Comparison of ENCODE assay signal across 1 cellular context in the genomic region with DNA sequence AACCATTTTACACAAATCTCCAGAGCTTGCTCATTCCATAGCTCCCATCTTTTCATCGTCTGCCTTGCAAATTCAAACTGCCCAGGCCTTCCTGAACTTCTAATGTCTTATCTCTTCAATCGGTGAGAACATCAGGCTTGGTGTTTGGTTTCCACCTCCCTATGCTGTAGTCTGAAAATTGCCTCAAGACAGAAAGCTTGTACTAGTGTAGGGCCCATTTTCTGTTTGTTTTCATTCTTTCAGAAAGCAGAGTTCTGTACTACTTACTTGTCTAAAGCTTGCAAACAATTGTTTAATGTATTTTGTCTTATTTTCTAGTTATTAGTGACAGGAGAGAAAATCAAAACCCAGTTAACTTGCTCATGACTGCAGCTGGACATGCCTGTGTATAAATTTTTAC.
A peak's percentile ranks its signal among the peaks of the same experiment; 100 is the strongest.
TF ChIP-seq lines count a peak whose summit lies in the region.

No MANE protein-coding gene starts in this region.

TF ChIP-seq in HEK293, 187 proteins besides CTCF, POLR2A, EP300 and RAD21 (continued from another document and continues in another):
- TF ChIP-seq ZNF394 (tag by site-specific recombination; IDR thresholded peaks at IDR 0.05; ENCODE audit: borderline replicate concordance) (no peak), ZNF341 (tag by site-specific recombination; IDR thresholded peaks at IDR 0.05; ENCODE audit: low read depth) (peak; percentile 22; the same call in 1 of the 2 replicates), ZFP37 (tag by site-specific recombination; IDR thresholded peaks at IDR 0.05) (no peak), ZNF19 (tag by site-specific recombination; IDR thresholded peaks at IDR 0.05; ENCODE audit: low read depth) (no peak), SCRT2 (tag by site-specific recombination; IDR thresholded peaks at IDR 0.05) (no peak), KLF16 (tag by site-specific recombination; IDR thresholded peaks at IDR 0.05) (no peak), WT1 (tag by site-specific recombination; IDR thresholded peaks at IDR 0.05) (no peak), ZNF202 (tag by site-specific recombination; IDR thresholded peaks at IDR 0.05; ENCODE audit: borderline replicate concordance) (no peak), ZNF624 (tag by site-specific recombination; IDR thresholded peaks at IDR 0.05) (no peak), ZNF768 (tag by site-specific recombination; IDR thresholded peaks at IDR 0.05) (no peak), ZIC2 (tag by site-specific recombination; IDR thresholded peaks at IDR 0.05) (no peak), ZNF544 (tag by site-specific recombination; IDR thresholded peaks at IDR 0.05) (no peak), ZNF416 (tag by site-specific recombination; IDR thresholded peaks at IDR 0.05) (no peak), REPIN1 (tag by site-specific recombination; IDR thresholded peaks at IDR 0.05; ENCODE audit: low read depth) (no peak), ZNF16 (tag by site-specific recombination; IDR thresholded peaks at IDR 0.05; ENCODE audit: low read depth) (0 out of 2 replicates have a peak, but pooled peaks have one; percentile 27), ZNF302 (tag by site-specific recombination; IDR thresholded peaks at IDR 0.05; ENCODE audit: low read depth) (no peak), ZNF10 (tag by site-specific recombination; IDR thresholded peaks at IDR 0.05) (no peak), KLF1 (tag by site-specific recombination; IDR thresholded peaks at IDR 0.05) (no peak), ZNF76 (tag by site-specific recombination; IDR thresholded peaks at IDR 0.05; ENCODE audit: borderline replicate concordance, low read depth) (no peak), ZNF146 (tag by site-specific recombination; IDR thresholded peaks at IDR 0.05) (no peak), ZNF501 (tag by site-specific recombination; IDR thresholded peaks at IDR 0.05) (no peak), ZNF585B (tag by site-specific recombination; IDR thresholded peaks at IDR 0.05) (no peak), ZEB2 (tag by site-specific recombination; IDR thresholded peaks at IDR 0.05) (0 out of 2 replicates have a peak, but pooled peaks have one; percentile 15), GFI1B (tag by site-specific recombination; IDR thresholded peaks at IDR 0.05) (no peak), ZNF2 (tag by site-specific recombination; IDR thresholded peaks at IDR 0.05) (no peak), ZNF610 (tag by site-specific recombination; IDR thresholded peaks at IDR 0.05; ENCODE audit: borderline replicate concordance) (no peak), ZNF600 (tag by site-specific recombination; IDR thresholded peaks at IDR 0.05) (no peak), HOXD13 (CRISPR knock-in tag; IDR thresholded peaks at IDR 0.05; ENCODE audit: borderline replicate concordance) (no peak), ZFP3 (tag by site-specific recombination; IDR thresholded peaks at IDR 0.05; ENCODE audit: low read depth) (no peak), ZNF37A (tag by site-specific recombination; IDR thresholded peaks at IDR 0.05) (no peak), ZNF626 (tag by site-specific recombination; IDR thresholded peaks at IDR 0.05) (no peak), EGR2 (tag by site-specific recombination; IDR thresholded peaks at IDR 0.05; ENCODE audit: low read depth) (no peak), ZNF391 (tag by site-specific recombination; IDR thresholded peaks at IDR 0.05; ENCODE audit: borderline replicate concordance, low read depth) (no peak), ZNF24 (tag by site-specific recombination; IDR thresholded peaks at IDR 0.05) (no peak), ZFHX2 (tag by site-specific recombination; conservative IDR thresholded peaks at IDR 0.05) (no peak)
- TF ChIP-seq, protein P1, sequence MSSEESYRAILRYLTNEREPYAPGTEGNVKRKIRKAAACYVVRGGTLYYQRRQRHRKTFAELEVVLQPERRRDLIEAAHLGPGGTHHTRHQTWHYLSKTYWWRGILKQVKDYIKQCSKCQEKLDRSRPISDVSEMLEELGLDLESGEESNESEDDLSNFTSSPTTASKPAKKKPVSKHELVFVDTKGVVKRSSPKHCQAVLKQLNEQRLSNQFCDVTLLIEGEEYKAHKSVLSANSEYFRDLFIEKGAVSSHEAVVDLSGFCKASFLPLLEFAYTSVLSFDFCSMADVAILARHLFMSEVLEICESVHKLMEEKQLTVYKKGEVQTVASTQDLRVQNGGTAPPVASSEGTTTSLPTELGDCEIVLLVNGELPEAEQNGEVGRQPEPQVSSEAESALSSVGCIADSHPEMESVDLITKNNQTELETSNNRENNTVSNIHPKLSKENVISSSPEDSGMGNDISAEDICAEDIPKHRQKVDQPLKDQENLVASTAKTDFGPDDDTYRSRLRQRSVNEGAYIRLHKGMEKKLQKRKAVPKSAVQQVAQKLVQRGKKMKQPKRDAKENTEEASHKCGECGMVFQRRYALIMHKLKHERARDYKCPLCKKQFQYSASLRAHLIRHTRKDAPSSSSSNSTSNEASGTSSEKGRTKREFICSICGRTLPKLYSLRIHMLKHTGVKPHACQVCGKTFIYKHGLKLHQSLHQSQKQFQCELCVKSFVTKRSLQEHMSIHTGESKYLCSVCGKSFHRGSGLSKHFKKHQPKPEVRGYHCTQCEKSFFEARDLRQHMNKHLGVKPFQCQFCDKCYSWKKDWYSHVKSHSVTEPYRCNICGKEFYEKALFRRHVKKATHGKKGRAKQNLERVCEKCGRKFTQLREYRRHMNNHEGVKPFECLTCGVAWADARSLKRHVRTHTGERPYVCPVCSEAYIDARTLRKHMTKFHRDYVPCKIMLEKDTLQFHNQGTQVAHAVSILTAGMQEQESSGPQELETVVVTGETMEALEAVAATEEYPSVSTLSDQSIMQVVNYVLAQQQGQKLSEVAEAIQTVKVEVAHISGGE (tag by site-specific recombination; conservative IDR thresholded peaks at IDR 0.05; ENCODE audit: low read depth) = no peak
- TF ChIP-seq, protein P2, sequence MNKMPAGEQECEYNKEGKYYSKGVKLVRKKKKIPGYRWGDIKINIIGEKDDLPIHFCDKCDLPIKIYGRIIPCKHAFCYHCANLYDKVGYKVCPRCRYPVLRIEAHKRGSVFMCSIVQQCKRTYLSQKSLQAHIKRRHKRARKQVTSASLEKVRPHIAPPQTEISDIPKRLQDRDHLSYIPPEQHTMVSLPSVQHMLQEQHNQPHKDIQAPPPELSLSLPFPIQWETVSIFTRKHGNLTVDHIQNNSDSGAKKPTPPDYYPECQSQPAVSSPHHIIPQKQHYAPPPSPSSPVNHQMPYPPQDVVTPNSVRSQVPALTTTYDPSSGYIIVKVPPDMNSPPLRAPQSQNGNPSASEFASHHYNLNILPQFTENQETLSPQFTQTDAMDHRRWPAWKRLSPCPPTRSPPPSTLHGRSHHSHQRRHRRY (tag by site-specific recombination; IDR thresholded peaks at IDR 0.05) = no peak
- TF ChIP-seq, protein P3, sequence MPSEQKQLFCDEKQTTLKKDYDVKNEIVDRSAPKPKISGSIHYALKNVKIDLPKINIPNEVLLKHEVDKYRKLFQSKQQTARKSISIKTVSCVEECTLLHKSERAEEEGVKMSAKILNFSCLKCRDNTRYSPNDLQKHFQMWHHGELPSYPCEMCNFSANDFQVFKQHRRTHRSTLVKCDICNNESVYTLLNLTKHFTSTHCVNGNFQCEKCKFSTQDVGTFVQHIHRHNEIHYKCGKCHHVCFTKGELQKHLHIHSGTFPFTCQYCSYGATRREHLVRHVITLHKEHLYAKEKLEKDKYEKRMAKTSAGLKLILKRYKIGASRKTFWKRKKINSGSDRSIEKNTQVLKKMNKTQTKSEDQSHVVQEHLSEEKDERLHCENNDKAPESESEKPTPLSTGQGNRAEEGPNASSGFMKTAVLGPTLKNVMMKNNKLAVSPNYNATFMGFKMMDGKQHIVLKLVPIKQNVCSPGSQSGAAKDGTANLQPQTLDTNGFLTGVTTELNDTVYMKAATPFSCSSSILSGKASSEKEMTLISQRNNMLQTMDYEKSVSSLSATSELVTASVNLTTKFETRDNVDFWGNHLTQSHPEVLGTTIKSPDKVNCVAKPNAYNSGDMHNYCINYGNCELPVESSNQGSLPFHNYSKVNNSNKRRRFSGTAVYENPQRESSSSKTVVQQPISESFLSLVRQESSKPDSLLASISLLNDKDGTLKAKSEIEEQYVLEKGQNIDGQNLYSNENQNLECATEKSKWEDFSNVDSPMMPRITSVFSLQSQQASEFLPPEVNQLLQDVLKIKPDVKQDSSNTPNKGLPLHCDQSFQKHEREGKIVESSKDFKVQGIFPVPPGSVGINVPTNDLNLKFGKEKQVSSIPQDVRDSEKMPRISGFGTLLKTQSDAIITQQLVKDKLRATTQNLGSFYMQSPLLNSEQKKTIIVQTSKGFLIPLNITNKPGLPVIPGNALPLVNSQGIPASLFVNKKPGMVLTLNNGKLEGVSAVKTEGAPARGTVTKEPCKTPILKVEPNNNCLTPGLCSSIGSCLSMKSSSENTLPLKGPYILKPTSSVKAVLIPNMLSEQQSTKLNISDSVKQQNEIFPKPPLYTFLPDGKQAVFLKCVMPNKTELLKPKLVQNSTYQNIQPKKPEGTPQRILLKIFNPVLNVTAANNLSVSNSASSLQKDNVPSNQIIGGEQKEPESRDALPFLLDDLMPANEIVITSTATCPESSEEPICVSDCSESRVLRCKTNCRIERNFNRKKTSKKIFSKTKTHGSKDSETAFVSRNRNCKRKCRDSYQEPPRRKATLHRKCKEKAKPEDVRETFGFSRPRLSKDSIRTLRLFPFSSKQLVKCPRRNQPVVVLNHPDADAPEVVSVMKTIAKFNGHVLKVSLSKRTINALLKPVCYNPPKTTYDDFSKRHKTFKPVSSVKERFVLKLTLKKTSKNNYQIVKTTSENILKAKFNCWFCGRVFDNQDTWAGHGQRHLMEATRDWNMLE (tag by site-specific recombination; conservative IDR thresholded peaks at IDR 0.05; ENCODE audit: low read depth) = no peak
- TF ChIP-seq, protein P4, sequence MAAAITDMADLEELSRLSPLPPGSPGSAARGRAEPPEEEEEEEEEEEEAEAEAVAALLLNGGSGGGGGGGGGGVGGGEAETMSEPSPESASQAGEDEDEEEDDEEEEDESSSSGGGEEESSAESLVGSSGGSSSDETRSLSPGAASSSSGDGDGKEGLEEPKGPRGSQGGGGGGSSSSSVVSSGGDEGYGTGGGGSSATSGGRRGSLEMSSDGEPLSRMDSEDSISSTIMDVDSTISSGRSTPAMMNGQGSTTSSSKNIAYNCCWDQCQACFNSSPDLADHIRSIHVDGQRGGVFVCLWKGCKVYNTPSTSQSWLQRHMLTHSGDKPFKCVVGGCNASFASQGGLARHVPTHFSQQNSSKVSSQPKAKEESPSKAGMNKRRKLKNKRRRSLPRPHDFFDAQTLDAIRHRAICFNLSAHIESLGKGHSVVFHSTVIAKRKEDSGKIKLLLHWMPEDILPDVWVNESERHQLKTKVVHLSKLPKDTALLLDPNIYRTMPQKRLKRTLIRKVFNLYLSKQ (tag by site-specific recombination; IDR thresholded peaks at IDR 0.05; ENCODE audit: borderline replicate concordance) = no peak
- TF ChIP-seq, protein P5, sequence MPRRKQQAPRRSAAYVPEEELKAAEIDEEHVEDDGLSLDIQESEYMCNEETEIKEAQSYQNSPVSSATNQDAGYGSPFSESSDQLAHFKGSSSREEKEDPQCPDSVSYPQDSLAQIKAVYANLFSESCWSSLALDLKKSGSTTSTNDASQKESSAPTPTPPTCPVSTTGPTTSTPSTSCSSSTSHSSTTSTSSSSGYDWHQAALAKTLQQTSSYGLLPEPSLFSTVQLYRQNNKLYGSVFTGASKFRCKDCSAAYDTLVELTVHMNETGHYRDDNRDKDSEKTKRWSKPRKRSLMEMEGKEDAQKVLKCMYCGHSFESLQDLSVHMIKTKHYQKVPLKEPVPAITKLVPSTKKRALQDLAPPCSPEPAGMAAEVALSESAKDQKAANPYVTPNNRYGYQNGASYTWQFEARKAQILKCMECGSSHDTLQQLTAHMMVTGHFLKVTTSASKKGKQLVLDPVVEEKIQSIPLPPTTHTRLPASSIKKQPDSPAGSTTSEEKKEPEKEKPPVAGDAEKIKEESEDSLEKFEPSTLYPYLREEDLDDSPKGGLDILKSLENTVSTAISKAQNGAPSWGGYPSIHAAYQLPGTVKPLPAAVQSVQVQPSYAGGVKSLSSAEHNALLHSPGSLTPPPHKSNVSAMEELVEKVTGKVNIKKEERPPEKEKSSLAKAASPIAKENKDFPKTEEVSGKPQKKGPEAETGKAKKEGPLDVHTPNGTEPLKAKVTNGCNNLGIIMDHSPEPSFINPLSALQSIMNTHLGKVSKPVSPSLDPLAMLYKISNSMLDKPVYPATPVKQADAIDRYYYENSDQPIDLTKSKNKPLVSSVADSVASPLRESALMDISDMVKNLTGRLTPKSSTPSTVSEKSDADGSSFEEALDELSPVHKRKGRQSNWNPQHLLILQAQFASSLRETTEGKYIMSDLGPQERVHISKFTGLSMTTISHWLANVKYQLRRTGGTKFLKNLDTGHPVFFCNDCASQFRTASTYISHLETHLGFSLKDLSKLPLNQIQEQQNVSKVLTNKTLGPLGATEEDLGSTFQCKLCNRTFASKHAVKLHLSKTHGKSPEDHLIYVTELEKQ (tag by site-specific recombination; IDR thresholded peaks at IDR 0.05; ENCODE audit: borderline replicate concordance) = no peak
- TF ChIP-seq, protein P6, sequence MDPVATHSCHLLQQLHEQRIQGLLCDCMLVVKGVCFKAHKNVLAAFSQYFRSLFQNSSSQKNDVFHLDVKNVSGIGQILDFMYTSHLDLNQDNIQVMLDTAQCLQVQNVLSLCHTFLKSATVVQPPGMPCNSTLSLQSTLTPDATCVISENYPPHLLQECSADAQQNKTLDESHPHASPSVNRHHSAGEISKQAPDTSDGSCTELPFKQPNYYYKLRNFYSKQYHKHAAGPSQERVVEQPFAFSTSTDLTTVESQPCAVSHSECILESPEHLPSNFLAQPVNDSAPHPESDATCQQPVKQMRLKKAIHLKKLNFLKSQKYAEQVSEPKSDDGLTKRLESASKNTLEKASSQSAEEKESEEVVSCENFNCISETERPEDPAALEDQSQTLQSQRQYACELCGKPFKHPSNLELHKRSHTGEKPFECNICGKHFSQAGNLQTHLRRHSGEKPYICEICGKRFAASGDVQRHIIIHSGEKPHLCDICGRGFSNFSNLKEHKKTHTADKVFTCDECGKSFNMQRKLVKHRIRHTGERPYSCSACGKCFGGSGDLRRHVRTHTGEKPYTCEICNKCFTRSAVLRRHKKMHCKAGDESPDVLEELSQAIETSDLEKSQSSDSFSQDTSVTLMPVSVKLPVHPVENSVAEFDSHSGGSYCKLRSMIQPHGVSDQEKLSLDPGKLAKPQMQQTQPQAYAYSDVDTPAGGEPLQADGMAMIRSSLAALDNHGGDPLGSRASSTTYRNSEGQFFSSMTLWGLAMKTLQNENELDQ (tag by site-specific recombination; IDR thresholded peaks at IDR 0.05; ENCODE audit: low read depth) = no peak
- TF ChIP-seq, protein P7, sequence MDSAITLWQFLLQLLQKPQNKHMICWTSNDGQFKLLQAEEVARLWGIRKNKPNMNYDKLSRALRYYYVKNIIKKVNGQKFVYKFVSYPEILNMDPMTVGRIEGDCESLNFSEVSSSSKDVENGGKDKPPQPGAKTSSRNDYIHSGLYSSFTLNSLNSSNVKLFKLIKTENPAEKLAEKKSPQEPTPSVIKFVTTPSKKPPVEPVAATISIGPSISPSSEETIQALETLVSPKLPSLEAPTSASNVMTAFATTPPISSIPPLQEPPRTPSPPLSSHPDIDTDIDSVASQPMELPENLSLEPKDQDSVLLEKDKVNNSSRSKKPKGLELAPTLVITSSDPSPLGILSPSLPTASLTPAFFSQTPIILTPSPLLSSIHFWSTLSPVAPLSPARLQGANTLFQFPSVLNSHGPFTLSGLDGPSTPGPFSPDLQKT (IDR thresholded peaks at IDR 0.05; ENCODE audit: borderline replicate concordance, low read depth, low read length) = no peak
